ENCODE assay signal across 1 cellular context in genomic region chr7:158816995-158817394, GRCh38.
TF ChIP-seq lines count a peak whose summit lies in the region.

No MANE protein-coding gene starts in this region.

TF ChIP-seq in HepG2, 621 proteins besides CTCF, POLR2A, EP300 and RAD21:
- TF ChIP-seq NFYC (CRISPR knock-in tag; IDR thresholded peaks at IDR 0.05) (no peak), ZNF138 (CRISPR knock-in tag; IDR thresholded peaks at IDR 0.05; ENCODE audit: low read depth) (no peak), TRAFD1 (CRISPR knock-in tag; IDR thresholded peaks at IDR 0.05; ENCODE audit: borderline replicate concordance) (no peak), ZNF333 (CRISPR knock-in tag; IDR thresholded peaks at IDR 0.05; ENCODE audit: borderline replicate concordance) (no peak), ZNF747 (CRISPR knock-in tag; IDR thresholded peaks at IDR 0.05; ENCODE audit: borderline replicate concordance) (no peak), PHF5A (CRISPR knock-in tag; IDR thresholded peaks at IDR 0.05; ENCODE audit: low read depth, unreplicated experiment) (no peak), ZNF225 (CRISPR knock-in tag; IDR thresholded peaks at IDR 0.05) (no peak), KDM4B (CRISPR knock-in tag; IDR thresholded peaks at IDR 0.05) (no peak), HMGA1 (CRISPR knock-in tag; conservative IDR thresholded peaks at IDR 0.05) (no peak), POLR2AphosphoS2 (IDR thresholded peaks at IDR 0.05; ENCODE audit: low read depth, low read length) (no peak), ZNF30 (CRISPR knock-in tag; IDR thresholded peaks at IDR 0.05) (no peak), ZNF619 (CRISPR knock-in tag; IDR thresholded peaks at IDR 0.05) (no peak)
- TF ChIP-seq, protein P1, sequence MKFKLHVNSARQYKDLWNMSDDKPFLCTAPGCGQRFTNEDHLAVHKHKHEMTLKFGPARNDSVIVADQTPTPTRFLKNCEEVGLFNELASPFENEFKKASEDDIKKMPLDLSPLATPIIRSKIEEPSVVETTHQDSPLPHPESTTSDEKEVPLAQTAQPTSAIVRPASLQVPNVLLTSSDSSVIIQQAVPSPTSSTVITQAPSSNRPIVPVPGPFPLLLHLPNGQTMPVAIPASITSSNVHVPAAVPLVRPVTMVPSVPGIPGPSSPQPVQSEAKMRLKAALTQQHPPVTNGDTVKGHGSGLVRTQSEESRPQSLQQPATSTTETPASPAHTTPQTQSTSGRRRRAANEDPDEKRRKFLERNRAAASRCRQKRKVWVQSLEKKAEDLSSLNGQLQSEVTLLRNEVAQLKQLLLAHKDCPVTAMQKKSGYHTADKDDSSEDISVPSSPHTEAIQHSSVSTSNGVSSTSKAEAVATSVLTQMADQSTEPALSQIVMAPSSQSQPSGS (CRISPR knock-in tag; IDR thresholded peaks at IDR 0.05): no peak
